In the genomic region with DNA sequence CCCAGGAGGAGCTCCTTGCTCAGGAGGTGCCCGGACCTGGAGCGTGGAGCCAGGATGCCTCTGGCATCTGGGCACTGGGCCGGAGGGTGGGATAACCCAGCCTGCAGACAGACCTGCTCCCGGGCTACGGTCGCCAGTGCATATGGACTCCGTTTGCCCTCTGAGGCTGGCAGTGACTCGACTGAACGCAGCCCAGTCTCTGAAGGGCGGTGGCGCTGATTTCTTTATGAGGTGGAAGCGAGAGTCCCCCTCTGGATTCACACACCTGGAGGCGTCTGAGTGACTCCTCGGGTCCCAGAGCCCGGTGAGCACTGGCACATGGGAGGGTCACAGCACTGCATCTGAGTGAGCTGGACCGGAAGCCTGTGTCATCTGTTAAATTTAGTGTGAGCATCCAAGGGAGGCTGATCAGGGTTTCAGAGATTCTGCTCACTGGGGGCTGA, we compare ENCODE assay signal across 22 cellular contexts.
"Had no signal": no experiment of that assay in that cellular context is flagged by ENCODE, and none has a peak within 500 bp of the region (broad histone marks: within the 10 kb centered on the region; RNA-seq: fewer than 3 reads in every experiment).

No MANE protein-coding gene starts in this region.

- H3K9me3 Mint-ChIP-seq: immature natural killer cell; naive thymus-derived CD8-positive, alpha-beta T cell had no signal

- H3K27me3 Mint-ChIP-seq: stimulated activated naive CD8-positive, alpha-beta T cell treated with anti-CD3 and anti-CD28 coated beads, Interleukin-15, amount 100 ng/mL, for 72 hours had no signal

- H3K4me3 ChIP-seq: dorsolateral prefrontal cortex, gastrocnemius medialis, mucosa of descending colon, neural progenitor cell, prostate gland, testis, tibial nerve, upper lobe of right lung, vagina had no signal

- DNase-seq: cortex of kidney; effector CD8-positive, alpha-beta T cell; gastrocnemius medialis; immature natural killer cell; left colon; naive thymus-derived CD8-positive, alpha-beta T cell; occipital lobe; stimulated activated CD4-positive, alpha-beta T cell treated with anti-CD3 and anti-CD28 coated beads, Interleukin-2, amount 100 ng/mL, for 24 hours; stimulated activated CD4-positive, alpha-beta T cell treated with anti-CD3 and anti-CD28 coated beads, Interleukin-4, amount 100 ng/mL, for 4 hours; stimulated activated naive B cell treated with anti-CD40 and anti-IgM and Interleukin-4, amounts not matched to agents 10 μg/mL and 1 μg/mL and 100 μg/mL, for 72 hours; stimulated activated naive CD8-positive, alpha-beta T cell treated with anti-CD3 and anti-CD28 coated beads, Interleukin-15, amount 100 ng/mL, for 72 hours; testis; upper lobe of right lung had no signal

- H3K27ac Mint-ChIP-seq: immature natural killer cell; neural progenitor cell; stimulated activated naive B cell treated with anti-CD40 and anti-IgM and Interleukin-4, amounts not matched to agents 10 μg/mL and 1 μg/mL and 100 μg/mL, for 72 hours; stimulated activated naive CD8-positive, alpha-beta T cell treated with anti-CD3 and anti-CD28 coated beads, Interleukin-15, amount 100 ng/mL, for 72 hours had no signal

- H3K4me2 ChIP-seq: neural progenitor cell had no signal

- ATAC-seq: esophagus mucosa; gastrocnemius medialis; left colon; mucosa of descending colon; naive thymus-derived CD8-positive, alpha-beta T cell; sciatic nerve; stimulated activated naive B cell treated with anti-CD40 and anti-IgM and Interleukin-4, amounts not matched to agents 10 μg/mL and 1 μg/mL and 100 μg/mL, for 72 hours; stimulated activated naive CD8-positive, alpha-beta T cell treated with anti-CD3 and anti-CD28 coated beads, Interleukin-15, amount 100 ng/mL, for 72 hours; upper lobe of right lung had no signal

- H3K4me1 Mint-ChIP-seq: stimulated activated naive B cell treated with anti-CD40 and anti-IgM and Interleukin-4, amounts not matched to agents 10 μg/mL and 1 μg/mL and 100 μg/mL, for 72 hours; stimulated activated naive CD8-positive, alpha-beta T cell treated with anti-CD3 and anti-CD28 coated beads, Interleukin-15, amount 100 ng/mL, for 72 hours had no signal

- H2AFZ ChIP-seq: neural progenitor cell, parathyroid adenoma had no signal

- H3K4me3 Mint-ChIP-seq: immature natural killer cell; neural progenitor cell; stimulated activated naive B cell treated with anti-CD40 and anti-IgM and Interleukin-4, amounts not matched to agents 10 μg/mL and 1 μg/mL and 100 μg/mL, for 72 hours; stimulated activated naive CD8-positive, alpha-beta T cell treated with anti-CD3 and anti-CD28 coated beads, Interleukin-15, amount 100 ng/mL, for 72 hours had no signal

- H3K27ac ChIP-seq: dorsolateral prefrontal cortex, gastrocnemius medialis, neural progenitor cell, parathyroid adenoma, prostate gland, testis, tibial nerve, upper lobe of right lung, vagina had no signal

- H3K9ac ChIP-seq: neural progenitor cell, parathyroid adenoma had no signal

- H3K27me3 ChIP-seq: neural progenitor cell, testis, vagina had no signal

- H3K9me3 ChIP-seq: gastrocnemius medialis, mucosa of descending colon, prostate gland, testis, tibial nerve, upper lobe of right lung, vagina had no signal

- H3K36me3 Mint-ChIP-seq: immature natural killer cell; naive thymus-derived CD8-positive, alpha-beta T cell; neural progenitor cell; stimulated activated naive B cell treated with anti-CD40 and anti-IgM and Interleukin-4, amounts not matched to agents 10 μg/mL and 1 μg/mL and 100 μg/mL, for 72 hours had no signal

- H3K36me3 ChIP-seq: gastrocnemius medialis, neural progenitor cell, prostate gland, tibial nerve, upper lobe of right lung, vagina had no signal

- H3K4me1 ChIP-seq: gastrocnemius medialis, neural progenitor cell, parathyroid adenoma, prostate gland, testis, tibial nerve, upper lobe of right lung, vagina had no signal
